ENCODE assay signal across 9 cellular contexts in the genomic region with DNA sequence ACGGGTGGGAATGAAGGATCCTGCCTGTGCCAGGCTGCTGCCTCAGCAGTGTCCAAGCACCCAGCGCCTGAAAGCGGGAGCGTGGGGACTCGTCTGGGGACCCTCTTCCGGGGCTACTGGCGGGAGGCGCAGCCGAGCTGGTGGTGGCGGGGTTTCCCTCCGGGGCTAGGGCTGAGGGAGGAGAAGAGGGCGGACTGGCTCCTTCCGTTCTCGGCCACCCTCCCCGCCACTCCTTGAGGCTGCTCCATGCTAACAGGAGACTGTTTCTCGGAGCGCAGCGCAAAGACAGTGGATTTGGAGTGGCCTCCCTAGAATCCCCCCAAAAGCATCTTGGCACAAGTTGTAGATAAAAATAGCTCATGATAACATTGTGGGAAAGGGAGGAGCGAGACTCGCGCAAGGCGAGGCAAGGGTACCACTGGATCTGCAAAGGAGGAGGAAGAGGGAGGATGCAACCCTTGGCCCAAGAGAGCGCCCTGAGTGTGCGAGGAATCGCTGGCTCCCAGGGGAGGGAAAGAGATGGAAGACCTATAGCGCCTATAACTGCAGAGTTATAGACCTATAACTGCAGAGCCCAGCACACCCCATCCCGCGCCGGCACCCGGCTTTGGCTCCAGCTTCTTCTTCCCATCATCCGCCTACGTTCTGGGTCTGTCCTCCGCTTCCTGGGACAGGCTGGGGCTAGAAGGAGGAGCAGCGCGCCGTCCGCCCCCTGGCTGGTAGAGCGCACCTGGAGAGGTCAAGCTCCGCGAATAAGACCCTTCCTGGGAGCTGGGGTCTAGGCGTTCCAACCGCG. TPM values are rescaled to one million over a fixed set of nuclear protein-coding genes. Genes with fewer than 3 reads are reported as not detected.
DNase-seq lines count a peak whose midpoint lies in the region; ATAC-seq, FAIRE-seq and TF ChIP-seq lines count a peak whose summit lies in the region.
"Had no signal": no experiment of that assay in that cellular context is flagged by ENCODE, and none has a peak within 500 bp of the region (broad histone marks: within the 10 kb centered on the region; RNA-seq: fewer than 3 reads in every experiment).

No MANE protein-coding gene starts in this region.

- CTCF ChIA-PET in activated CD4-positive, alpha-beta memory T cell treated with anti-CD3 and anti-CD28 coated beads, Interleukin-2, amount 10 ng/mL, durations not matched to agents 7 days and 5 days (lab: Charles Lee) = interaction anchor here (1.4 kb wide), 1 partner anchor 9 kb away, joined by 4 read pairs; no protein-coding TSS in a partner anchor

- H3K4me3 ChIP-seq in SJCRH30 = no peak overlapping the region

- no peak overlapping the region for H3K27ac ChIP-seq in SJCRH30

- H3K27ac Mint-ChIP-seq in activated CD4-positive, alpha-beta memory T cell treated with anti-CD3 and anti-CD28 coated beads, Interleukin-2, amount 10 ng/mL, durations not matched to agents 7 days and 5 days = peak overlapping the region; percentile 23

- peak overlapping the region; percentile 6 for H3K4me3 Mint-ChIP-seq in activated CD4-positive, alpha-beta memory T cell treated with anti-CD3 and anti-CD28 coated beads, Interleukin-2, amount 10 ng/mL, durations not matched to agents 7 days and 5 days

- no peaks in the 10 kb centered on the region for H3K36me3 ChIP-seq in SJCRH30

- H3K27me3 Mint-ChIP-seq in activated CD4-positive, alpha-beta memory T cell treated with anti-CD3 and anti-CD28 coated beads, Interleukin-2, amount 10 ng/mL, durations not matched to agents 7 days and 5 days = peaks cover 50% of the 10 kb centered on the region

- no peaks in the 10 kb centered on the region for H3K36me3 Mint-ChIP-seq in activated CD4-positive, alpha-beta memory T cell treated with anti-CD3 and anti-CD28 coated beads, Interleukin-2, amount 10 ng/mL, durations not matched to agents 7 days and 5 days (ENCODE audit: low read depth)

- TF ChIP-seq CTCF in D721Med (IDR thresholded peaks at IDR 0.05; ENCODE audit: insufficient read depth, missing control alignments) = no peak

- H3K9me3 ChIP-seq in SJCRH30 (replicated peaks) = no peaks in the 10 kb centered on the region

- H3K9me3 Mint-ChIP-seq in activated CD4-positive, alpha-beta memory T cell treated with anti-CD3 and anti-CD28 coated beads, Interleukin-2, amount 10 ng/mL, durations not matched to agents 7 days and 5 days = no peaks in the 10 kb centered on the region

- ATAC-seq in left cardiac atrium = peak in 1 of 2 donors; percentile 6

- intact Hi-C loops in left cardiac atrium (cut with DNase I) (loop anchor here (5.0 to 10.0 kb wide), 3 partner anchors 195 to 845 kb away; no protein-coding TSS in a partner anchor), posterior cingulate gyrus (cut with DNase I) (no loop called here)

- peaks cover 13% of the 10 kb centered on the region for H3K4me1 Mint-ChIP-seq in activated CD4-positive, alpha-beta memory T cell treated with anti-CD3 and anti-CD28 coated beads, Interleukin-2, amount 10 ng/mL, durations not matched to agents 7 days and 5 days

- H3K27me3 ChIP-seq in SJCRH30 = no peaks in the 10 kb centered on the region; the same call in 1 of the 2 replicates

- no peaks in the 10 kb centered on the region for H3K4me1 ChIP-seq in SJCRH30

- FAIRE-seq in D721Med (lab: Jason Lieb, UNC) = no peak

- DNase-seq in ELF-1 (ENCODE audit: low read depth, low spot score) (peak; percentile 28), left cardiac atrium (peak; percentile 25), posterior cingulate gyrus (peak in 7 of 10 donors; percentile 39 to 91 (median 53)), SIG-M5 (lab: John Stamatoyannopoulos, UW) (no peak), T1000 (lab: John Stamatoyannopoulos, UW) (no peak), SJCRH30 (no peak), D721Med (ENCODE audit: insufficient read length, low spot score) (no peak)
- no peak for DNase-seq in activated CD4-positive, alpha-beta memory T cell treated with anti-CD3 and anti-CD28 coated beads, Interleukin-2, amount 10 ng/mL, durations not matched to agents 7 days and 5 days
- DNase-seq: cerebellar nuclear complex had no signal

- POLR2A ChIA-PET in activated CD4-positive, alpha-beta memory T cell treated with anti-CD3 and anti-CD28 coated beads, Interleukin-2, amount 10 ng/mL, durations not matched to agents 7 days and 5 days (lab: Charles Lee) = no interaction called here

RNA-seq across cellular contexts. Expression of gene HS3ST1, which starts 1.3 kb away (rescaled TPM):
- not detected for total RNA-seq in activated CD4-positive, alpha-beta memory T cell treated with anti-CD3 and anti-CD28 coated beads, Interleukin-2, amount 10 ng/mL, durations not matched to agents 7 days and 5 days
- total RNA-seq in left cardiac atrium = 1 to 10 TPM; 1.9 to 7.6 TPM
- not detected in 2 replicates for total RNA-seq in SJCRH30 (2014; rRNA removed; shearing (Covaris generic))

Comparison
In these comparisons a context has a peak if more than half of its experiments do, and no peak if none do; other contexts are left out.
1. DNase-seq: peak in ELF-1 (single experiment), left cardiac atrium (single experiment) and posterior cingulate gyrus (7 of 10); none in activated CD4-positive, alpha-beta memory T cell treated with anti-CD3 and anti-CD28 coated beads, Interleukin-2, amount 10 ng/mL, durations not matched to agents 7 days and 5 days (single experiment), SIG-M5 (single experiment), T1000 (single experiment), SJCRH30 (0 of 2) and D721Med (single experiment).